ENCODE assay signal across 1 cellular context in genomic region chr5:138178516-138179276, GRCh38.
A peak's percentile ranks its signal among the peaks of the same experiment; 100 is the strongest.
TF ChIP-seq lines count a peak whose summit lies in the region.

BRD8 (minus strand) TSS chr5:138178630; CDS start chr5:138178614, 16 bp downstream.
KIF20A (plus strand) TSS chr5:138179112; CDS start chr5:138179681, 569 bp downstream.

TF ChIP-seq in HepG2, 621 proteins besides CTCF, POLR2A, EP300 and RAD21 (continued from another document and continues in another):
- TF ChIP-seq ZNF224 (CRISPR knock-in tag; IDR thresholded peaks at IDR 0.05) (no peak; the same call in 1 of the 2 replicates), ZBTB7A (CRISPR knock-in tag; IDR thresholded peaks at IDR 0.05) (no peak), MAZ (IDR thresholded peaks at IDR 0.05; ENCODE audit: borderline replicate concordance, low read depth, low read length) (no peak), MAZ (CRISPR knock-in tag; IDR thresholded peaks at IDR 0.05; ENCODE audit: low read depth) (peak; percentile 65), GFI1 (CRISPR knock-in tag; IDR thresholded peaks at IDR 0.05; ENCODE audit: borderline replicate concordance) (0 out of 2 replicates have a peak, but pooled peaks have one; percentile 52), CENPT (CRISPR knock-in tag; IDR thresholded peaks at IDR 0.05; ENCODE audit: low read depth) (no peak), ZNF672 (CRISPR knock-in tag; IDR thresholded peaks at IDR 0.05) (no peak), IKZF5 (CRISPR knock-in tag; IDR thresholded peaks at IDR 0.05) (0 out of 2 replicates have a peak, but pooled peaks have one; percentile 28), ZNF678 (CRISPR knock-in tag; IDR thresholded peaks at IDR 0.05) (peak; percentile 2; the same call in 1 of the 2 replicates), NPAS2 (CRISPR knock-in tag; IDR thresholded peaks at IDR 0.05; ENCODE audit: borderline replicate concordance) (no peak), YEATS2 (CRISPR knock-in tag; IDR thresholded peaks at IDR 0.05; ENCODE audit: borderline replicate concordance) (peak; percentile 79; the same call in 1 of the 2 replicates), IKZF4 (CRISPR knock-in tag; IDR thresholded peaks at IDR 0.05; ENCODE audit: borderline replicate concordance, low read depth, not compliant biosample characterization) (no peak), ZNF883 (CRISPR knock-in tag; IDR thresholded peaks at IDR 0.05; ENCODE audit: not compliant biosample characterization) (no peak), ZNF143 (CRISPR knock-in tag; IDR thresholded peaks at IDR 0.05) (peak; percentile 97), KAT7 (CRISPR knock-in tag; IDR thresholded peaks at IDR 0.05; ENCODE audit: borderline replicate concordance) (no peak; the same call in 1 of the 2 replicates), PHF21A (CRISPR knock-in tag; IDR thresholded peaks at IDR 0.05) (peak; percentile 78; the same call in 1 of the 2 replicates), SNAPC4 (CRISPR knock-in tag; IDR thresholded peaks at IDR 0.05) (0 out of 2 replicates have a peak, but pooled peaks have one; percentile 28), ZNF138 (CRISPR knock-in tag; IDR thresholded peaks at IDR 0.05; ENCODE audit: low read depth) (no peak), CREBL2 (CRISPR knock-in tag; IDR thresholded peaks at IDR 0.05; ENCODE audit: borderline replicate concordance) (no peak), SETDB1 (CRISPR knock-in tag; IDR thresholded peaks at IDR 0.05; ENCODE audit: borderline replicate concordance) (no peak), ZXDC (CRISPR knock-in tag; IDR thresholded peaks at IDR 0.05) (no peak), PPARG (CRISPR knock-in tag; conservative IDR thresholded peaks at IDR 0.05) (peak; percentile 11; the same call in 1 of the 2 replicates), RBFOX2 (IDR thresholded peaks at IDR 0.05; ENCODE audit: low read depth, low read length) (no peak), FOXP1 (IDR thresholded peaks at IDR 0.05) (no peak), FOXP1 (CRISPR knock-in tag; IDR thresholded peaks at IDR 0.05) (no peak), ZSCAN31 (CRISPR knock-in tag; IDR thresholded peaks at IDR 0.05; ENCODE audit: low read depth) (no peak), HBP1 (CRISPR knock-in tag; IDR thresholded peaks at IDR 0.05; ENCODE audit: low read depth) (peak; percentile 97), HINFP (CRISPR knock-in tag; IDR thresholded peaks at IDR 0.05; ENCODE audit: low read depth) (no peak), PLSCR1 (CRISPR knock-in tag; IDR thresholded peaks at IDR 0.05; ENCODE audit: borderline replicate concordance) (no peak), ZFYVE20 (CRISPR knock-in tag; IDR thresholded peaks at IDR 0.05; ENCODE audit: borderline replicate concordance, low read depth) (no peak), ZNF740 (CRISPR knock-in tag; IDR thresholded peaks at IDR 0.05) (no peak), HNRNPH1 (optimal IDR thresholded peaks at IDR 0.05; ENCODE audit: low read depth, low read length) (no peak), ELF1 (CRISPR knock-in tag; IDR thresholded peaks at IDR 0.05) (peak; percentile 57; the same call in 1 of the 2 replicates), TARDBP (CRISPR knock-in tag; IDR thresholded peaks at IDR 0.05) (peak; percentile 52), SP5 (CRISPR knock-in tag; IDR thresholded peaks at IDR 0.05; ENCODE audit: borderline replicate concordance, low read depth) (peak; percentile 71), KLF11 (CRISPR knock-in tag; IDR thresholded peaks at IDR 0.05) (peak; percentile 43; the same call in 1 of the 2 replicates), USF2 (IDR thresholded peaks at IDR 0.05; ENCODE audit: low read depth, low read length) (no peak), USF2 (CRISPR knock-in tag; IDR thresholded peaks at IDR 0.05; ENCODE audit: borderline replicate concordance) (peak; percentile 43; the same call in 1 of the 2 replicates), HMG20A (CRISPR knock-in tag; IDR thresholded peaks at IDR 0.05; ENCODE audit: borderline replicate concordance) (no peak), NR2F6 (IDR thresholded peaks at IDR 0.05) (peak; percentile 66), NR2F6 (CRISPR knock-in tag; IDR thresholded peaks at IDR 0.05) (peak; percentile 43), ZNF496 (CRISPR knock-in tag; IDR thresholded peaks at IDR 0.05; ENCODE audit: insufficient replicate concordance) (no peak), ADNP (CRISPR knock-in tag; IDR thresholded peaks at IDR 0.05) (no peak), CBX2 (IDR thresholded peaks at IDR 0.05; ENCODE audit: low read depth, low read length) (no peak), CBX2 (CRISPR knock-in tag; IDR thresholded peaks at IDR 0.05; ENCODE audit: low read depth) (no peak), KDM6A (CRISPR knock-in tag; IDR thresholded peaks at IDR 0.05; ENCODE audit: low read depth) (no peak), NAIF1 (CRISPR knock-in tag; IDR thresholded peaks at IDR 0.05; ENCODE audit: borderline replicate concordance) (peak; percentile 55; the same call in 1 of the 2 replicates), ZBTB44 (CRISPR knock-in tag; IDR thresholded peaks at IDR 0.05) (no peak), DRAP1 (CRISPR knock-in tag; IDR thresholded peaks at IDR 0.05) (peak; percentile 33)
